In genomic region chr5:35963381-35963843, GRCh38 we compare ENCODE assay signal across 9 cellular contexts. TPM values are rescaled to one million over a fixed set of nuclear protein-coding genes. Genes with fewer than 3 reads are reported as not detected.
DNase-seq lines count a peak whose midpoint lies in the region; ATAC-seq and TF ChIP-seq lines count a peak whose summit lies in the region.
"Had no signal": no experiment of that assay in that cellular context is flagged by ENCODE, and none has a peak within 500 bp of the region (broad histone marks: within the 10 kb centered on the region; RNA-seq: fewer than 3 reads in every experiment).

No MANE protein-coding gene starts in this region.

- no peak for ATAC-seq in HG03045 (IDR thresholded peaks at IDR 0.05; ENCODE audit: unreplicated experiment)

- no peaks in the 10 kb centered on the region for H3K4me1 ChIP-seq in uterus

- TF ChIP-seq CTCF in GM10266 (IDR thresholded peaks at IDR 0.05; ENCODE audit: control insufficient read depth, insufficient read depth, low read depth, missing control alignments) (peak; percentile 17), epithelial cell of proximal tubule (conservative IDR thresholded peaks at IDR 0.05; ENCODE audit: low read depth, low read length) (peak; percentile 67), uterus (IDR thresholded peaks at IDR 0.05) (no peak)

- no peak for TF ChIP-seq POLR2A in uterus (IDR thresholded peaks at IDR 0.05)

- no peaks in the 10 kb centered on the region for H3K27me3 ChIP-seq in uterus

- no peak overlapping the region for H3K27ac ChIP-seq in uterus

- peak; percentile 26 for DNase-seq in 8988T
- DNase-seq in GM10266 (ENCODE audit: extremely low spot score): no peak
- DNase-seq in NOMO-1 treated with DMSO at 0.1 percent for 48 hours (lab: John Stamatoyannopoulos, UW; ENCODE audit: unreplicated experiment): peak; percentile 36
- DNase-seq in epithelial cell of proximal tubule (ENCODE audit: low read depth): no peak
- DNase-seq in SHP77 treated with DMSO at 0.1 percent for 48 hours (lab: John Stamatoyannopoulos, UW): no peak
- no peak for DNase-seq in SK-N-DZ (ENCODE audit: low spot score)
- no peak for DNase-seq in uterus

- intact Hi-C loops in uterus (cut with DNase I; ENCODE audit: low total_unique reads): no loop called here

- H3K9me3 ChIP-seq in uterus: no peaks in the 10 kb centered on the region

- H3K4me3 ChIP-seq in epithelial cell of proximal tubule (ENCODE audit: low read depth, low read length) (no peak overlapping the region), uterus (no peak overlapping the region)

- no peaks in the 10 kb centered on the region for H3K36me3 ChIP-seq in uterus

RNA-seq across cellular contexts. Expression of gene CAPSL, which starts 25.0 kb away (rescaled TPM):
- not detected in 2 replicates for total RNA-seq in epithelial cell of proximal tubule
- not detected in 2 replicates for polyA plus RNA-seq in SK-N-DZ (2014; cell fraction: cytosol; rRNA removed)
- not detected in 2 replicates for polyA plus RNA-seq in SK-N-DZ (2014; cell fraction: nucleus; rRNA removed)
- 1 to 10 TPM in 2 of 4 donors, not detected in 2; 1.5 to 7.7 TPM for total RNA-seq in uterus

RNA-seq across cellular contexts. Expression of gene UGT3A1, which starts 27.8 kb away (rescaled TPM):
- total RNA-seq in epithelial cell of proximal tubule (0.12 TPM in 1 of 2 replicates, not detected in the other), uterus (not detected)
- 8.3 and 8.8 TPM in 2 replicates for polyA plus RNA-seq in SK-N-DZ (2014; cell fraction: cytosol; rRNA removed)
- 5.1 and 11.6 TPM in 2 replicates for polyA plus RNA-seq in SK-N-DZ (2014; cell fraction: nucleus; rRNA removed)
- total RNA-seq: T-helper 2 cell treated with Interferon-gamma antibody and Interleukin-4, amounts not matched to agents 100 ng/mL and 5 ng/mL, for 36 hours had no signal

Comparison
In these comparisons a context has a peak if more than half of its experiments do, and no peak if none do; other contexts are left out.
1. DNase-seq: peak in 8988T (single experiment) and NOMO-1 treated with DMSO at 0.1 percent for 48 hours (single experiment); none in GM10266 (single experiment), epithelial cell of proximal tubule (single experiment), SHP77 treated with DMSO at 0.1 percent for 48 hours (single experiment), SK-N-DZ (single experiment) and uterus (0 of 2).
2. CTCF ChIP-seq: peak in GM10266 (single experiment) and epithelial cell of proximal tubule (single experiment); none in uterus (0 of 4).